8 cellular contexts compared by ENCODE assay signal in the genomic region with DNA sequence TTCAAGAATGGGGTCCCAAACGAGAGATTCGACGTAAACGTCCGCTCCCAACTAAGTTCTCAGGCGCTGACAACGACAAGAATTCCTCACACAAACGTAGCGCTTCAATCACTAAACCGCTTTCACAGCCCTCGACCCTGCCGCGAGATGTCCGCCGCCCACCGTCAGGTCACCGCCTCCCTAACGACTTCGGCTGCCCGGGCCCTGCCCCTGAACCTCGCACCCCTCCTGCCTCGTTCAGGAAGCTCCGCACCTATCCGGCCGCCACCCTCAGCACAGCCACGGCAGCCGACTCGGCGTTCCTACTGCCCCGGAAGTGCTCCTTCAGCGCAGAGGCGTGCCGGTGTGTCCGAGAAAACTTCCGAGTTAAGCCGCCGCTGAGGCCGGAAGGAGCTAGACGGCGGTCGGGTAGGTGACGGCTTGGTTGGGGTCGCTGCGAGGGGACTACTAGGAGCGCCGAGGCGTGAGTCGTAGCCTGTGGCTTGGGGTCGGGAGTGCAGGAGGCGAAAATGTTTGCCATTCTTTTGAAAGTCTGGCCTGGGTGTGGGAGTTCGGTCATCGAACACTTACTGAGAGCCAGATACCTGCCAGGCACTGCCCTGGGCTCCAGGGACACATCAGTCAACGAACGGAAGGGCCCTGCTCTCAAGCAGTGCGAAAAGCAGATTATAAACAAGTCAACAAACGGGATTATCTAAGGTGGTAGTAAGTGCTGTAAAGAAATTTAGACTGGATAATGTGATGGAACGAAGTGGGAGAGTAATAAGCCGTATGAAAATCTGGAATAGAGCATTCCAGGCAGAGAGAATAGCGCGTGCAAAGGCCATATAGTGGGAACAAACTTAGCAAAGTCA. TPM values are rescaled to one million over a fixed set of nuclear protein-coding genes. Genes with fewer than 3 reads are reported as not detected.
DNase-seq lines count a peak whose midpoint lies in the region; TF ChIP-seq lines count a peak whose summit lies in the region.

FAM114A2 (minus strand) TSS at position 307 of the 854 bp plus-strand sequence. CDS start 3,957 bp downstream, outside the sequence.
MFAP3 (plus strand) TSS at position 364 of the 854 bp plus-strand sequence. CDS start 10,756 bp downstream, outside the sequence.

- H4K20me1 ChIP-seq in MM.1S (ENCODE audit: insufficient read depth, low read length) = no peaks in the 10 kb centered on the region

- peak within 1 kb of the TSS; percentile 86 for H3K9ac ChIP-seq in MM.1S (ENCODE audit: low read length)

- H3K27me3 ChIP-seq in MM.1S (replicated peaks; ENCODE audit: insufficient read depth, low read length) = no peaks in the 10 kb centered on the region
- no peaks in the 10 kb centered on the region for H3K27me3 ChIP-seq in stomach

- H3K79me2 ChIP-seq in MM.1S (ENCODE audit: low read length) = peaks cover 48% of the 10 kb centered on the region

- DNase-seq in GDM1 (lab: John Stamatoyannopoulos, UW) (peak; percentile 78), HCEC 1CT (peak; percentile 90), MM.1S (peak; percentile 95), SIG-M5 treated with dmso at 0.1 percent for 504 hours (lab: John Stamatoyannopoulos, UW; ENCODE audit: unreplicated experiment) (peak; percentile 90), activated gamma-delta T cell treated with Interleukin-2 at 50 U/mL for 16 hours (peak; percentile 87), foreskin fibroblast (peak; percentile 81 to 94), neural crest cell (ENCODE audit: low read depth, low spot score) (peak; percentile 76), stomach (peak; percentile 91)

- H3K9me3 ChIP-seq in MM.1S (replicated peaks; ENCODE audit: insufficient read depth, low read length) (no peaks in the 10 kb centered on the region), stomach (no peaks in the 10 kb centered on the region)

- no peaks in the 10 kb centered on the region for H3K36me3 ChIP-seq in MM.1S (replicated peaks; ENCODE audit: insufficient read depth, low read length)
- no peaks in the 10 kb centered on the region for H3K36me3 ChIP-seq in stomach

- H3K27ac Mint-ChIP-seq in neural crest cell (ENCODE audit: unreplicated experiment) = peak within 1 kb of the TSS; percentile 92

- H3K4me3 ChIP-seq in MM.1S (ENCODE audit: low read length) = peak within 1 kb of the TSS; percentile 91
- H3K4me3 ChIP-seq in foreskin fibroblast (ENCODE audit: low read depth in 1 of 2, low read length in 2 of 2) = peak within 1 kb of the TSS; percentile 77 to 96
- peak within 1 kb of the TSS; percentile 76 to 89 (median 79) for H3K4me3 ChIP-seq in stomach

- H3K27me3 Mint-ChIP-seq in neural crest cell (ENCODE audit: low read depth) = no peaks in the 10 kb centered on the region

- H3K4me1 ChIP-seq in MM.1S (ENCODE audit: low read length) = peaks cover 10% of the 10 kb centered on the region; the same call in 1 of the 2 replicates
- H3K4me1 ChIP-seq in stomach = peaks cover 26 to 57% (median 36%) of the 10 kb centered on the region in 4 donors

- TF ChIP-seq EP300 in stomach (IDR thresholded peaks at IDR 0.05) = no peak

- TF ChIP-seq POLR2A in stomach (IDR thresholded peaks at IDR 0.05) = peak in 3 of 4 donors; percentile 23 to 76 (median 65)

- H3F3A ChIP-seq in MM.1S (ENCODE audit: insufficient read depth, low read length) = peaks cover 11% of the 10 kb centered on the region

- H3K4me2 ChIP-seq in MM.1S (ENCODE audit: low read depth, low read length) = peak within 1 kb of the TSS; percentile 89

- 0 to 1% (median 1%) methylated on average over 41 to 60 of the region's 60 CpGs for WGBS in stomach, 5 donors

- no peaks in the 10 kb centered on the region for H3K36me3 Mint-ChIP-seq in neural crest cell (ENCODE audit: low read depth)

- no peaks in the 10 kb centered on the region for H3K9me2 ChIP-seq in MM.1S (replicated peaks; ENCODE audit: insufficient read depth, low read length)

- TF ChIP-seq CTCF in MM.1S (IDR thresholded peaks at IDR 0.05; ENCODE audit: low read length) (no peak), foreskin fibroblast (IDR thresholded peaks at IDR 0.05; ENCODE audit: low read depth, low read length) (no peak), neural crest cell (conservative IDR thresholded peaks at IDR 0.05) (no peak), stomach (IDR thresholded peaks at IDR 0.05) (peak in 1 of 7 experiments; percentile 12)

- peak within 1 kb of the TSS; percentile 95 for H2AFZ ChIP-seq in MM.1S (ENCODE audit: low read length)

- peaks cover 25% of the 10 kb centered on the region for H3K4me1 Mint-ChIP-seq in neural crest cell

- peak within 1 kb of the TSS; percentile 93 for H3K27ac ChIP-seq in MM.1S (ENCODE audit: low read length)
- peak within 1 kb of the TSS; percentile 78 to 91 (median 90) for H3K27ac ChIP-seq in stomach

- intact Hi-C loops in stomach (cut with DNase I; ENCODE audit: low total_unique reads) = no loop called here

- H3K9me3 Mint-ChIP-seq in neural crest cell = no peaks in the 10 kb centered on the region

- peak within 1 kb of the TSS; percentile 97 for H3K4me3 Mint-ChIP-seq in neural crest cell

RNA-seq across cellular contexts. Expression of gene FAM114A2, which starts in this region (rescaled TPM):
- 23.5 and 32.4 TPM in 2 replicates for total RNA-seq in neural crest cell
- total RNA-seq in stomach = 10 to 100 TPM in 3 of 5 donors, 1 to 10 TPM in 2; 4.9 to 25.9 (median 21.7) TPM
- polyA plus RNA-seq in stomach = 10 to 100 TPM in 2 of 3 donors, 1 to 10 TPM in 1; 5.4 to 12.4 (median 10.1) TPM

RNA-seq across cellular contexts. Expression of gene MFAP3, which starts in this region (rescaled TPM):
- total RNA-seq in neural crest cell = 38.2 and 39.0 TPM in 2 replicates
- total RNA-seq in stomach = 10 to 100 TPM in 3 of 5 donors, under 1 TPM in 2; 0.29 to 70.7 (median 22.7) TPM
- polyA plus RNA-seq in stomach = 1 to 10 TPM; 1.4 to 6.9 (median 4.2) TPM

Comparison
In these comparisons a context has a peak if more than half of its experiments do, and no peak if none do; other contexts are left out.
1. Peak in every context shown above with its lines: DNase-seq, H3K4me3 ChIP-seq and H3K27ac ChIP-seq.